ENCODE assay signal across 8 cellular contexts in the genomic region with DNA sequence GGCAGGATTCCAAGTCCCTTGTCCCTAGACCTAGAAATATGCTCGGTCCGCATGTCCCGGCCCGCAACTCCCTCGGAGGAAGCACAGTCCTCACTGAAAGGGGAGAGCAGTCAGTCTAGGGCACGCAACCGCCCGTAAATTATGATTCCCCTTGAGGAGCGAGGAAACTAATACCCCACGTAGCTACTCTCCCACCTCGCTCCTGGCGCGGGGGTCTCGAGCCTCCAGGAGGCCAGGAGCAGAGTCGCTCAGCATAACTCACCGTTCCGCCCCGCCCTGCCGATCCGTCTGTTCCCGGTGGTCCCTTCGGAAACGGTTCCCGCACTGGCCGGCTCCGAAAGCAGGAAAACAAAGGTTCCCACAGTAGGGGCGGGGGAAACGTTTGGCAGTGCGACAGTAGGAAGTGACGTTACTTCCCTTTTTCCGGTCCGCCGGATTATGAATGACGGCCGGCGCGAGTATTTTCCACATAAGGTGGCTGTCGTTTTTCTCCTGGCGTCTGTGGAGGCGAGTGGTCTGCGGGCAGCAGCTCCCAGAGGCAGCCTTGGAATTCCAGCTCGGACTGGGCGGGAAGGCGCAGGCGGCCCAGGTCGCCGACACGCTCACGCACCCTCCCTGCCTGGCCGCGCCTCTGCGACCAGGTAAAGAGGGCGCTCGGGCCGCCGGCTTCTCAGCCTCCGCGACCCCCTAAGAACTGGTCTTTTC. TPM values are rescaled to one million over a fixed set of nuclear protein-coding genes. Genes with fewer than 3 reads are reported as not detected.
DNase-seq lines count a peak whose midpoint lies in the region; ATAC-seq and TF ChIP-seq lines count a peak whose summit lies in the region.

A gene with protein sequence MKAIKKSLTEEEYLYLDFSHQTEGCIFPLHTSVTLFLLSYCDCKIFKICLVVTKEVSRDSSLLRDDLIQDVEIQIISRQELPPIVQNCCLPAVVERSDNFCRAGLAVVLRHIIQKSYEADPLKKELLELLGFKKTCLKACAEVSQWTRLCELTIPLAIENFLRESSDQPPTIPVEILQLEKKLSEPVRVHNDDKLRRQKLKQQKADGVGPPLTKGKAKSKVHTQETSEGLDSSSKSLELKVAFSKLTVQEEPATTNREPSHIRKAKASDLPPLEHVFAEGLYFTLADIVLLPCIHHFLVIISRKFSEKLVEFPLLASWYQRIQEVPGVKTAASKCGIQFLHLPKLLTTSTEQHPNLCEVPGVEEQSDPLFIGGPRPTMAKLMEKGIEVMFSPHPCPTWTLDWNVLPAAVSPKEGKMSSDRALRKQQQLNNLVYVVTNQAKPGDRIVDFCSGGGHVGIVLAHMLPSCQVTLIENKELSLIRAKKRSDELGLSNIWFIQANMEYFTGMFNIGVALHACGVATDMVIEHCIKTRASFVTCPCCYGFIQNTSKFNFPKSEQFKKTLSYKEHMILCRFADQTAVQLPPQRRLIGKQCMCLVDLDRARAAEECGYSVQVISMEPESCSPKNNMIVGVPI (plus strand): TSS at position 409 of the 705 bp plus-strand sequence. CDS start 8,830 bp downstream, outside the sequence.
A gene with protein sequence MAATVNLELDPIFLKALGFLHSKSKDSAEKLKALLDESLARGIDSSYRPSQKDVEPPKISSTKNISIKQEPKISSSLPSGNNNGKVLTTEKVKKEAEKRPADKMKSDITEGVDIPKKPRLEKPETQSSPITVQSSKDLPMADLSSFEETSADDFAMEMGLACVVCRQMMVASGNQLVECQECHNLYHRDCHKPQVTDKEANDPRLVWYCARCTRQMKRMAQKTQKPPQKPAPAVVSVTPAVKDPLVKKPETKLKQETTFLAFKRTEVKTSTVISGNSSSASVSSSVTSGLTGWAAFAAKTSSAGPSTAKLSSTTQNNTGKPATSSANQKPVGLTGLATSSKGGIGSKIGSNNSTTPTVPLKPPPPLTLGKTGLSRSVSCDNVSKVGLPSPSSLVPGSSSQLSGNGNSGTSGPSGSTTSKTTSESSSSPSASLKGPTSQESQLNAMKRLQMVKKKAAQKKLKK (minus strand): TSS at position 314 of the 705 bp plus-strand sequence. CDS start 8,684 bp downstream, outside the sequence.

- intact Hi-C loops in A673 (cut with micrococcal nuclease; ENCODE audit: unreplicated experiment) (no loop called here), breast epithelium (cut with DNase I; ENCODE audit: low total_unique reads) (no loop called here)

- CTCF ChIA-PET in A673 (lab: Charles Lee): interaction anchor here (0.6 kb wide), 1 partner anchor 404 kb away, joined by 4 read pairs; no protein-coding TSS in a partner anchor

- H3K9ac ChIP-seq in skeletal muscle tissue (ENCODE audit: low read depth in 1 of 3, low read length in 3 of 3): peak within 1 kb of the TSS; percentile 92 to 97 (median 92)

- POLR2A ChIA-PET in A673 (lab: Charles Lee; ENCODE audit: low non-redundant PET): interaction anchor here (0.6 kb wide), 1 partner anchor 1160 kb away, joined by 8 read pairs; no protein-coding TSS in a partner anchor

- peak; percentile 76 for ATAC-seq in GM18868 (IDR thresholded peaks at IDR 0.05; ENCODE audit: unreplicated experiment)
- peak; percentile 79 for ATAC-seq in HG03108 (IDR thresholded peaks at IDR 0.05; ENCODE audit: unreplicated experiment)

- H3K27me3 ChIP-seq in A673 (replicated peaks; ENCODE audit: insufficient read depth, low read depth, low read length, poor library complexity) (no peaks in the 10 kb centered on the region), breast epithelium (no peaks in the 10 kb centered on the region), skeletal muscle tissue (ENCODE audit: control insufficient read depth in 3 of 3, insufficient read depth in 3 of 3, low read length in 3 of 3) (no peaks in the 10 kb centered on the region)

- H3K36me3 ChIP-seq in A673 (ENCODE audit: insufficient read depth, low read length, poor library complexity, severe bottlenecking): no peaks in the 10 kb centered on the region
- no peaks in the 10 kb centered on the region for H3K36me3 ChIP-seq in breast epithelium
- peaks cover 0 to 3% (median 0%) of the 10 kb centered on the region in 3 donors for H3K36me3 ChIP-seq in skeletal muscle tissue (ENCODE audit: control insufficient read depth in 3 of 3, insufficient read depth in 3 of 3, low read length in 3 of 3)

- H3K9me3 ChIP-seq in A673 (ENCODE audit: low read depth, low read length, poor library complexity, severe bottlenecking) (no peaks in the 10 kb centered on the region), breast epithelium (no peaks in the 10 kb centered on the region), iPS-18c (ENCODE audit: control insufficient read depth, insufficient read depth, low read length) (no peaks in the 10 kb centered on the region), skeletal muscle tissue (ENCODE audit: control insufficient read depth in 3 of 3, low read length in 3 of 3) (no peaks in the 10 kb centered on the region)

- H3K4me3 ChIP-seq in A673 (ENCODE audit: low read depth, low read length, poor library complexity, severe bottlenecking): peak within 1 kb of the TSS; percentile 75
- H3K4me3 ChIP-seq in breast epithelium: peak within 1 kb of the TSS; percentile 72 to 88 (median 85)
- peak within 1 kb of the TSS; percentile 86 for H3K4me3 ChIP-seq in iPS-18c (ENCODE audit: insufficient read depth, low read depth, low read length)
- H3K4me3 ChIP-seq in skeletal muscle tissue (ENCODE audit: low read length in 3 of 3): peak within 1 kb of the TSS; percentile 81 to 99 (median 94)

- TF ChIP-seq CTCF in A673 (conservative IDR thresholded peaks at IDR 0.05; ENCODE audit: low read depth, low read length): no peak
- TF ChIP-seq CTCF in VCaP (conservative IDR thresholded peaks at IDR 0.05): no peak
- no peak for TF ChIP-seq CTCF in breast epithelium (IDR thresholded peaks at IDR 0.05)

- H3K27ac ChIP-seq in A673 (ENCODE audit: low read depth, low read length, poor library complexity, severe bottlenecking) (peak within 1 kb of the TSS; percentile 94), VCaP (peak within 1 kb of the TSS; percentile 87), breast epithelium (peak within 1 kb of the TSS; percentile 89 to 90), skeletal muscle tissue (ENCODE audit: low read depth, low read length) (peak within 1 kb of the TSS; percentile 78)

- TF ChIP-seq POLR2A in breast epithelium (IDR thresholded peaks at IDR 0.05): peak; percentile 47

- BruUV-seq in A673 (replicated peaks; lab: Mats Ljungman, UMichigan): no TSS peak

- peak; percentile 95 for DNase-seq in A673 (ENCODE audit: low spot score)
- DNase-seq in NCI-H2196 (lab: John Stamatoyannopoulos, UW; ENCODE audit: unreplicated experiment): peak; percentile 75
- peak; percentile 87 to 95 for DNase-seq in breast epithelium (ENCODE audit: low spot score in 2 of 2)

- H3K4me1 ChIP-seq in A673 (ENCODE audit: insufficient read depth, low read length, poor library complexity, severe bottlenecking): peaks cover 21% of the 10 kb centered on the region
- peaks cover 0 to 5% of the 10 kb centered on the region in 2 donors for H3K4me1 ChIP-seq in breast epithelium
- H3K4me1 ChIP-seq in skeletal muscle tissue (ENCODE audit: control insufficient read depth in 3 of 3, insufficient read depth in 3 of 3, low read length in 3 of 3): peaks cover 0 to 15% (median 11%) of the 10 kb centered on the region in 3 donors

RNA-seq across cellular contexts. Expression of the first gene that starts in this region (rescaled TPM):
- 25.0 and 29.0 TPM in 2 replicates for total RNA-seq in A673 (2021)
- 10 to 100 TPM in 2 of 3 donors, 1 to 10 TPM in 1; 9.0 to 23.3 (median 18.7) TPM for total RNA-seq in breast epithelium
- 9.4 TPM for total RNA-seq in skeletal muscle tissue

RNA-seq across cellular contexts. Expression of the second gene that starts in this region (rescaled TPM):
- total RNA-seq in A673 (2021) (28.3 and 30.2 TPM in 2 replicates), breast epithelium (10 to 100 TPM; 20.6 to 30.0 (median 29.5) TPM), skeletal muscle tissue (19.3 TPM)

Comparison
In these comparisons a context has a peak if more than half of its experiments do, and no peak if none do; other contexts are left out.
1. Peak in every context shown above with its lines: DNase-seq, ATAC-seq, H3K4me3 ChIP-seq and H3K27ac ChIP-seq.